9 cellular contexts compared by ENCODE assay signal in genomic region chr16:31455601-31456314, GRCh38. TPM values are rescaled to one million over a fixed set of nuclear protein-coding genes. Genes with fewer than 3 reads are reported as not detected.
A peak's percentile ranks its signal among the peaks of the same experiment; 100 is the strongest.
DNase-seq lines count a peak whose midpoint lies in the region; ATAC-seq and TF ChIP-seq lines count a peak whose summit lies in the region.
"Had no signal": no experiment of that assay in that cellular context is flagged by ENCODE, and none has a peak within 500 bp of the region (broad histone marks: within the 10 kb centered on the region; RNA-seq: fewer than 3 reads in every experiment).

No MANE protein-coding gene starts in this region.

- no peaks in the 10 kb centered on the region for H3K36me3 ChIP-seq in upper lobe of right lung

- peaks cover 46% of the 10 kb centered on the region for H3K4me1 Mint-ChIP-seq in T-helper 2 cell treated with Interferon-gamma antibody and Interleukin-4, amounts not matched to agents 5 μg/mL and 100 μg/mL, for 36 hours (ENCODE audit: low read depth)

- intact Hi-C loops in right cardiac atrium (cut with DNase I) = loop anchor here in 1 of 4 donors (10.0 kb wide), 1 partner anchor 471 kb away; the partner anchor contains the start of gene HSD3B7
- intact Hi-C loops in Right ventricle myocardium inferior (cut with DNase I) = loop anchor here (5.0 to 10.0 kb wide), 3 partner anchors 381 to 468 kb away; partner anchors contain the start of genes HSD3B7, ZNF267, ZNF646 and ZNF668
- intact Hi-C loops in upper lobe of right lung (cut with DNase I) = no loop called here

- 63% methylated on average over 17 of the region's 17 CpGs for WGBS in right cardiac atrium

- H3K27me3 ChIP-seq in right cardiac atrium (ENCODE audit: control insufficient read depth, insufficient read depth) = no peaks in the 10 kb centered on the region
- H3K27me3 ChIP-seq in foreskin keratinocyte = no peaks in the 10 kb centered on the region
- no peaks in the 10 kb centered on the region for H3K27me3 ChIP-seq in upper lobe of right lung

- H3K27ac ChIP-seq in right cardiac atrium (ENCODE audit: low read length) (peak overlapping the region; percentile 22), foreskin keratinocyte (no peak overlapping the region), upper lobe of right lung (no peak overlapping the region)
- H3K27ac ChIP-seq: SK-N-MC had no signal

- peak; percentile 46 for TF ChIP-seq CTCF in foreskin keratinocyte (conservative IDR thresholded peaks at IDR 0.05)
- TF ChIP-seq CTCF in upper lobe of right lung (IDR thresholded peaks at IDR 0.05) = peak; percentile 28

- H3K9me3 Mint-ChIP-seq in T-helper 2 cell treated with Interferon-gamma antibody and Interleukin-4, amounts not matched to agents 5 μg/mL and 100 μg/mL, for 36 hours = no peaks in the 10 kb centered on the region

- peaks cover 26% of the 10 kb centered on the region for H3K36me3 Mint-ChIP-seq in T-helper 2 cell treated with Interferon-gamma antibody and Interleukin-4, amounts not matched to agents 5 μg/mL and 100 μg/mL, for 36 hours (ENCODE audit: low read depth)

- no peak for ATAC-seq in right cardiac atrium
- no peak for ATAC-seq in Right ventricle myocardium inferior
- ATAC-seq in foreskin keratinocyte = no peak
- no peak for ATAC-seq in upper lobe of right lung
- ATAC-seq in HG03139 (IDR thresholded peaks at IDR 0.05; ENCODE audit: unreplicated experiment) = no peak
- ATAC-seq in HG03045 (IDR thresholded peaks at IDR 0.05; ENCODE audit: unreplicated experiment) = no peak

- H3K4me3 ChIP-seq in right cardiac atrium (ENCODE audit: low read length) (no peak overlapping the region), upper lobe of right lung (no peak overlapping the region)

- H3K9me3 ChIP-seq in right cardiac atrium (ENCODE audit: control insufficient read depth, low read length) (no peaks in the 10 kb centered on the region), upper lobe of right lung (no peaks in the 10 kb centered on the region)

- DNase-seq in right cardiac atrium (peak in 1 of 3 donors; percentile 56), Right ventricle myocardium inferior (ENCODE audit: missing footprints) (no peak), foreskin keratinocyte (no peak), upper lobe of right lung (peak; percentile 37), OCI-M2 (lab: John Stamatoyannopoulos, UW; ENCODE audit: unreplicated experiment) (no peak)
- no peak for DNase-seq in T-helper 2 cell treated with Interferon-gamma antibody and Interleukin-4, amounts not matched to agents 5 μg/mL and 100 μg/mL, for 36 hours (ENCODE audit: low spot score)

- H3K4me1 ChIP-seq in right cardiac atrium (ENCODE audit: control insufficient read depth, insufficient read depth, low read length) (peaks cover 16% of the 10 kb centered on the region), foreskin keratinocyte (peaks cover 24% of the 10 kb centered on the region), upper lobe of right lung (peaks cover 66% of the 10 kb centered on the region)

- H3K4me3 Mint-ChIP-seq in T-helper 2 cell treated with Interferon-gamma antibody and Interleukin-4, amounts not matched to agents 5 μg/mL and 100 μg/mL, for 36 hours = peak overlapping the region; percentile 62

- H3K27ac Mint-ChIP-seq in T-helper 2 cell treated with Interferon-gamma antibody and Interleukin-4, amounts not matched to agents 5 μg/mL and 100 μg/mL, for 36 hours = peak overlapping the region; percentile 32

- H3K27me3 Mint-ChIP-seq in T-helper 2 cell treated with Interferon-gamma antibody and Interleukin-4, amounts not matched to agents 5 μg/mL and 100 μg/mL, for 36 hours (ENCODE audit: low read depth) = no peaks in the 10 kb centered on the region

RNA-seq across cellular contexts. Expression of gene ARMC5, which starts 3.5 kb away (rescaled TPM):
- total RNA-seq in right cardiac atrium (1 to 10 TPM; 6.8 to 9.0 (median 7.7) TPM), Right ventricle myocardium inferior (5.5 TPM), foreskin keratinocyte (6.1 TPM in 2 replicates), upper lobe of right lung (10.8 TPM)
- polyA plus RNA-seq in right cardiac atrium (8.5 TPM), foreskin keratinocyte (6.4 and 6.9 TPM in 2 replicates)

RNA-seq across cellular contexts. Expression of gene ZNF843, which starts 13.2 kb away (rescaled TPM):
- total RNA-seq in right cardiac atrium (1 to 10 TPM; 2.1 to 4.2 (median 3.1) TPM), Right ventricle myocardium inferior (1.8 TPM), foreskin keratinocyte (0.03 and 0.04 TPM in 2 replicates), upper lobe of right lung (0.84 TPM)
- polyA plus RNA-seq in right cardiac atrium (1.8 TPM), foreskin keratinocyte (0.02 and 0.03 TPM in 2 replicates)

RNA-seq across cellular contexts. Expression of gene TGFB1I1, which starts 16.2 kb away (rescaled TPM):
- 10 to 100 TPM; 36.3 to 87.6 (median 55.1) TPM for total RNA-seq in right cardiac atrium
- polyA plus RNA-seq in right cardiac atrium = 33.2 TPM
- 19.9 TPM for total RNA-seq in Right ventricle myocardium inferior
- total RNA-seq in foreskin keratinocyte = 18.2 and 19.7 TPM in 2 replicates
- 34.6 and 34.8 TPM in 2 replicates for polyA plus RNA-seq in foreskin keratinocyte
- total RNA-seq in upper lobe of right lung = 49.9 TPM

RNA-seq across cellular contexts. Expression of gene SLC5A2, which starts 27.2 kb away (rescaled TPM):
- total RNA-seq in right cardiac atrium = not detected
- 1.2 TPM for polyA plus RNA-seq in right cardiac atrium
- not detected for total RNA-seq in Right ventricle myocardium inferior
- total RNA-seq in foreskin keratinocyte = 0.04 TPM in 1 of 2 replicates, not detected in the other
- 0.17 and 0.19 TPM in 2 replicates for polyA plus RNA-seq in foreskin keratinocyte
- 3.1 TPM for total RNA-seq in upper lobe of right lung

RNA-seq across cellular contexts. Expression of gene COX6A2, which starts 27.6 kb away (rescaled TPM):
- total RNA-seq in right cardiac atrium (1,000 to 10,000 TPM in 2 of 4 donors, 100 to 1,000 TPM in 2; 574 to 1,093 (median 918) TPM), Right ventricle myocardium inferior (1,434 TPM), foreskin keratinocyte (not detected in 2 replicates), upper lobe of right lung (not detected)
- polyA plus RNA-seq in right cardiac atrium (4,696 TPM), foreskin keratinocyte (not detected in 2 replicates)
